ENCODE assay signal across 11 cellular contexts in genomic region chr3:8579101-8579500, GRCh38.
DNase-seq lines count a peak whose midpoint lies in the region; ATAC-seq and TF ChIP-seq lines count a peak whose summit lies in the region.
"Had no signal": no experiment of that assay in that cellular context is flagged by ENCODE, and none has a peak within 500 bp of the region (broad histone marks: within the 10 kb centered on the region; RNA-seq: fewer than 3 reads in every experiment).

No MANE protein-coding gene starts in this region.

- peak; percentile 99 for ATAC-seq in GM18511 (IDR thresholded peaks at IDR 0.05; ENCODE audit: unreplicated experiment)
- ATAC-seq in GM21576 (IDR thresholded peaks at IDR 0.05; ENCODE audit: unreplicated experiment) = peak; percentile 98
- peak; percentile 99 for ATAC-seq in HG03439 (IDR thresholded peaks at IDR 0.05; ENCODE audit: unreplicated experiment)

- no peak for TF ChIP-seq CTCF in fibroblast of pulmonary artery (IDR thresholded peaks at IDR 0.05; ENCODE audit: low read length, missing control alignments)
- TF ChIP-seq CTCF in prostate gland (IDR thresholded peaks at IDR 0.05) = no peak

- no peaks in the 10 kb centered on the region for H3K9me3 ChIP-seq in prostate gland
- H3K9me3 ChIP-seq: SJSA1 had no signal

- no peaks in the 10 kb centered on the region for H3K27me3 ChIP-seq in prostate gland (replicated peaks; ENCODE audit: insufficient read depth)
- H3K27me3 ChIP-seq: SJSA1 had no signal

- H3K4me3 ChIP-seq in fibroblast of pulmonary artery (replicated peaks; ENCODE audit: low read depth, low read length) (no peak overlapping the region), prostate gland (no peak overlapping the region)
- H3K4me3 ChIP-seq: SJSA1 had no signal

- no peaks in the 10 kb centered on the region for H3K4me1 ChIP-seq in prostate gland (replicated peaks)

- intact Hi-C loops in prostate gland (cut with DNase I) = no loop called here

- no peaks in the 10 kb centered on the region for H3K36me3 ChIP-seq in prostate gland
- H3K36me3 ChIP-seq: SJSA1 had no signal

- DNase-seq in fibroblast of pulmonary artery (ENCODE audit: low read depth) (peak; percentile 49), Ammon's horn (ENCODE audit: low spot score) (no peak), caudate nucleus (lab: John Stamatoyannopoulos, UW) (no peak), middle frontal gyrus (ENCODE audit: extremely low spot score, low spot score) (no peak), prostate gland (ENCODE audit: low spot score) (no peak)
- DNase-seq: DND-41, nephron progenitor cell had no signal

- WGBS in prostate gland = 61% methylated on average over 5 of the region's 5 CpGs

- H3K27ac ChIP-seq in caudate nucleus (ENCODE audit: low read depth, low read length) (no peak overlapping the region), prostate gland (no peak overlapping the region)

- TF ChIP-seq POLR2A in prostate gland (IDR thresholded peaks at IDR 0.05) = no peak
